ENCODE assay signal across 9 cellular contexts in genomic region chr6:128521302-128521632, GRCh38. TPM values are rescaled to one million over a fixed set of nuclear protein-coding genes. Genes with fewer than 3 reads are reported as not detected.
DNase-seq lines count a peak whose midpoint lies in the region; ATAC-seq, FAIRE-seq and TF ChIP-seq lines count a peak whose summit lies in the region.
"Had no signal": no experiment of that assay in that cellular context is flagged by ENCODE, and none has a peak within 500 bp of the region (broad histone marks: within the 10 kb centered on the region; RNA-seq: fewer than 3 reads in every experiment).

No MANE protein-coding gene starts in this region.

- H3K27ac Mint-ChIP-seq in activated CD4-positive, alpha-beta T cell treated with anti-CD3 and anti-CD28 coated beads for 36 hours, result no peak overlapping the region

- DNase-seq in activated CD4-positive, alpha-beta T cell treated with anti-CD3 and anti-CD28 coated beads for 36 hours, result no peak
- DNase-seq in activated CD4-positive, alpha-beta T cell treated with anti-CD3 and anti-CD28 coated beads for 48 hours, result no peak
- DNase-seq in adipocyte (ENCODE audit: low read depth) (no peak), kidney (no peak), superior temporal gyrus (ENCODE audit: extremely low spot score) (peak; percentile 71), NCI-H2227 treated with DMSO at 0.1 percent for 48 hours (lab: John Stamatoyannopoulos, UW) (no peak), NCI-H2227 (lab: John Stamatoyannopoulos, UW; ENCODE audit: unreplicated experiment) (no peak)
- no peak for DNase-seq in activated CD4-positive, CD25-positive, alpha-beta regulatory T cell (lab: John Stamatoyannopoulos, UW)
- DNase-seq: activated CD8-positive, alpha-beta memory T cell treated with anti-CD3 and anti-CD28 coated beads for 24 hours had no signal

- CTCF ChIA-PET in activated CD4-positive, alpha-beta T cell treated with anti-CD3 and anti-CD28 coated beads for 36 hours (lab: Charles Lee), result interaction anchor here (1.7 kb wide), 1 partner anchor 784 kb away, joined by 8 read pairs; no protein-coding TSS in a partner anchor

- H3K27me3 Mint-ChIP-seq in activated CD4-positive, alpha-beta T cell treated with anti-CD3 and anti-CD28 coated beads for 36 hours, result peaks cover 29% of the 10 kb centered on the region

- no peaks in the 10 kb centered on the region for H3K36me3 Mint-ChIP-seq in activated CD4-positive, alpha-beta T cell treated with anti-CD3 and anti-CD28 coated beads for 36 hours (ENCODE audit: low read depth)

- peaks cover 18% of the 10 kb centered on the region for H3K4me1 Mint-ChIP-seq in activated CD4-positive, alpha-beta T cell treated with anti-CD3 and anti-CD28 coated beads for 36 hours

- H3K9ac ChIP-seq in adipocyte (ENCODE audit: low read length) (peak overlapping the region; percentile 92), kidney (ENCODE audit: low read length in 2 of 2) (peak overlapping the region in 1 of 2 donors; percentile 93)

- H3K4me3 Mint-ChIP-seq in activated CD4-positive, alpha-beta T cell treated with anti-CD3 and anti-CD28 coated beads for 36 hours, result peak overlapping the region; percentile 90

- FAIRE-seq in kidney (lab: Jason Lieb, UNC), result no peak

- H3K27ac ChIP-seq in kidney (ENCODE audit: low read depth in 2 of 2, low read length in 2 of 2), result peak overlapping the region; percentile 93 to 95

- no peaks in the 10 kb centered on the region for H3K9me3 Mint-ChIP-seq in activated CD4-positive, alpha-beta T cell treated with anti-CD3 and anti-CD28 coated beads for 36 hours (ENCODE audit: low read depth)

- H3K27me3 ChIP-seq in adipocyte (replicated peaks; ENCODE audit: control insufficient read depth, insufficient read depth, low read length), result no peaks in the 10 kb centered on the region

- H3K4me1 ChIP-seq in adipocyte (ENCODE audit: control insufficient read depth, insufficient read depth, low read length), result peaks cover 13% of the 10 kb centered on the region
- H3K4me1 ChIP-seq in kidney (ENCODE audit: control insufficient read depth in 1 of 2, insufficient read depth in 1 of 2, low read depth in 1 of 2, low read length in 2 of 2), result peaks cover 0 to 19% of the 10 kb centered on the region in 2 donors

- no peak for TF ChIP-seq CTCF in kidney (IDR thresholded peaks at IDR 0.05; ENCODE audit: borderline replicate concordance, extremely low read depth, insufficient read depth)

- intact Hi-C loops in activated CD4-positive, alpha-beta T cell treated with anti-CD3 and anti-CD28 coated beads for 36 hours (cut with DNase I, micrococcal nuclease), result loop anchor here (2.0 to 10.0 kb wide), 6 partner anchors 136 to 784 kb away; no protein-coding TSS in a partner anchor
- intact Hi-C loops in kidney (cut with DNase I), result no loop called here

- H3K4me3 ChIP-seq in adipocyte (ENCODE audit: low read length) (peak overlapping the region; percentile 89), kidney (ENCODE audit: low read length in 2 of 2) (peak overlapping the region; percentile 75)

- ATAC-seq in activated CD4-positive, alpha-beta T cell treated with anti-CD3 and anti-CD28 coated beads for 36 hours, result no peak

- H3K9me3 ChIP-seq in adipocyte (ENCODE audit: control insufficient read depth, low read length) (no peaks in the 10 kb centered on the region), kidney (ENCODE audit: control insufficient read depth in 1 of 2, low read length in 2 of 2) (no peaks in the 10 kb centered on the region)

- POLR2A ChIA-PET in activated CD4-positive, alpha-beta T cell treated with anti-CD3 and anti-CD28 coated beads for 36 hours (lab: Charles Lee), result no interaction called here

- no peaks in the 10 kb centered on the region for H3K36me3 ChIP-seq in adipocyte (ENCODE audit: control insufficient read depth, insufficient read depth, low read length, severe bottlenecking)
- H3K36me3 ChIP-seq in kidney (ENCODE audit: control insufficient read depth in 1 of 2, insufficient read depth in 2 of 2, low read length in 2 of 2), result no peaks in the 10 kb centered on the region

RNA-seq across cellular contexts. Expression of gene PTPRK, which starts 0.9 kb away (rescaled TPM):
- total RNA-seq in activated CD4-positive, alpha-beta T cell treated with anti-CD3 and anti-CD28 coated beads for 36 hours, result 1 to 10 TPM; 4.1 to 5.0 TPM
- total RNA-seq in kidney, result 72.8 TPM
- polyA plus RNA-seq in kidney (ENCODE audit: insufficient read depth, low read depth, low replicate concordance), result 9.2 TPM

Comparison
In these comparisons a context has a peak if more than half of its experiments do, and no peak if none do; other contexts are left out.
1. RNA of gene PTPRK, which starts 0.9 kb away (total RNA-seq): 72.8 TPM in kidney (single experiment); 4.1 to 5.0 TPM in activated CD4-positive, alpha-beta T cell treated with anti-CD3 and anti-CD28 coated beads for 36 hours; every median in the first group is over 10 times any median in the second.